ENCODE assay signal across 8 cellular contexts in genomic region chr20:13771853-13772453, GRCh38. TPM values are rescaled to one million over a fixed set of nuclear protein-coding genes. Genes with fewer than 3 reads are reported as not detected.
DNase-seq lines count a peak whose midpoint lies in the region; ATAC-seq and TF ChIP-seq lines count a peak whose summit lies in the region.

No MANE protein-coding gene starts in this region.

- H3K27ac ChIP-seq in psoas muscle, result no peak overlapping the region

- peak; percentile 66 for ATAC-seq in GM21526 (IDR thresholded peaks at IDR 0.05; ENCODE audit: low FRiP score, unreplicated experiment)
- peak in 1 of 4 donors; percentile 65 for ATAC-seq in psoas muscle
- ATAC-seq in GM21529 (IDR thresholded peaks at IDR 0.05; ENCODE audit: unreplicated experiment), result no peak

- 57 to 73% (median 67%) methylated on average over 4 of the region's 4 CpGs for WGBS in psoas muscle, 3 donors

- no peak overlapping the region for H3K4me3 ChIP-seq in AG10803 (ENCODE audit: low read length)
- no peak overlapping the region for H3K4me3 ChIP-seq in psoas muscle

- H3K27ac Mint-ChIP-seq in endothelial cell (ENCODE audit: unreplicated experiment), result no peak overlapping the region

- peaks cover 4% of the 10 kb centered on the region for H3K4me1 ChIP-seq in psoas muscle

- peaks cover 8 to 95% of the 10 kb centered on the region in 2 donors for H3K36me3 ChIP-seq in psoas muscle (ENCODE audit: insufficient read depth in 1 of 2, low read depth in 1 of 2)

- DNase-seq in AG10803 (ENCODE audit: low read depth), result peak; percentile 34
- DNase-seq in NCI-H748 treated with DMSO at 0.1 percent for 48 hours (lab: John Stamatoyannopoulos, UW), result peak; percentile 50
- no peak for DNase-seq in endothelial cell (ENCODE audit: low spot score)
- no peak for DNase-seq in psoas muscle
- DNase-seq in head of caudate nucleus, result no peak
- DNase-seq in stimulated activated CD4-positive, alpha-beta T cell treated with anti-CD3 and anti-CD28 coated beads, Interleukin-12 subunit alpha, Interleukin-12 subunit beta, amount 100 ng/mL, for 4 hours, result no peak

- H3K9me3 ChIP-seq in psoas muscle, result no peaks in the 10 kb centered on the region

- intact Hi-C loops in psoas muscle (cut with DNase I) (loop anchor here in 1 of 2 donors (5.0 to 10.0 kb wide), 3 partner anchors 137 to 655 kb away; partner anchors contain the start of gene TASP1), head of caudate nucleus (cut with DNase I) (no loop called here)

- H3K27me3 Mint-ChIP-seq in endothelial cell (ENCODE audit: unreplicated experiment), result no peaks in the 10 kb centered on the region

- H3K4me3 Mint-ChIP-seq in endothelial cell (ENCODE audit: unreplicated experiment), result no peak overlapping the region

- H3K27me3 ChIP-seq in psoas muscle (ENCODE audit: insufficient read depth in 3 of 3, low read length in 2 of 3), result no peaks in the 10 kb centered on the region

- TF ChIP-seq CTCF in AG10803 (conservative IDR thresholded peaks at IDR 0.05; ENCODE audit: low read length) (peak; percentile 54), endothelial cell (IDR thresholded peaks at IDR 0.05; ENCODE audit: unreplicated experiment) (peak; percentile 79), psoas muscle (IDR thresholded peaks at IDR 0.05) (peak; percentile 59)

- no peaks in the 10 kb centered on the region for H3K4me1 Mint-ChIP-seq in endothelial cell (ENCODE audit: unreplicated experiment)

- H3K36me3 Mint-ChIP-seq in endothelial cell (ENCODE audit: low read depth, unreplicated experiment), result peaks cover 24% of the 10 kb centered on the region

- H3K9me3 Mint-ChIP-seq in endothelial cell (ENCODE audit: unreplicated experiment), result no peaks in the 10 kb centered on the region

RNA-seq across cellular contexts. Expression of gene ESF1, which starts 12.8 kb away (rescaled TPM):
- total RNA-seq in endothelial cell (ENCODE audit: unreplicated experiment) (11.6 TPM), psoas muscle (10 to 100 TPM; 15.1 to 22.8 (median 19.5) TPM)
- 10 to 100 TPM in 2 of 3 donors, 1 to 10 TPM in 1; 9.0 to 20.7 (median 12.5) TPM for polyA plus RNA-seq in psoas muscle

RNA-seq across cellular contexts. Expression of gene NDUFAF5, which starts 12.9 kb away (rescaled TPM):
- total RNA-seq in endothelial cell (ENCODE audit: unreplicated experiment) (22.5 TPM), psoas muscle (10 to 100 TPM; 28.2 to 49.7 (median 44.2) TPM)
- polyA plus RNA-seq in psoas muscle, result 10 to 100 TPM; 32.5 to 44.4 (median 39.7) TPM

Comparison
In these comparisons a context has a peak if more than half of its experiments do, and no peak if none do; other contexts are left out.
1. DNase-seq: peak in AG10803 (single experiment) and NCI-H748 treated with DMSO at 0.1 percent for 48 hours (single experiment); none in endothelial cell (single experiment), psoas muscle (0 of 2), head of caudate nucleus (0 of 42) and stimulated activated CD4-positive, alpha-beta T cell treated with anti-CD3 and anti-CD28 coated beads, Interleukin-12 subunit alpha, Interleukin-12 subunit beta, amount 100 ng/mL, for 4 hours (single experiment).
2. Peak in every context shown above with its lines, with median percentiles within 50 percentile points of each other: CTCF ChIP-seq.